18 cellular contexts compared by ENCODE assay signal in genomic region chr20:35451295-35451694, GRCh38. TPM values are rescaled to one million over a fixed set of nuclear protein-coding genes. Genes with fewer than 3 reads are reported as not detected.
DNase-seq lines count a peak whose midpoint lies in the region; ATAC-seq and TF ChIP-seq lines count a peak whose summit lies in the region.
"Had no signal": no experiment of that assay in that cellular context is flagged by ENCODE, and none has a peak within 500 bp of the region (broad histone marks: within the 10 kb centered on the region; RNA-seq: fewer than 3 reads in every experiment).

No MANE protein-coding gene starts in this region.

- intact Hi-C loops in colonic mucosa (cut with DNase I), result no loop called here

- no peak for ATAC-seq in GM21723 (IDR thresholded peaks at IDR 0.05; ENCODE audit: unreplicated experiment)
- ATAC-seq in HG03457 (IDR thresholded peaks at IDR 0.05; ENCODE audit: unreplicated experiment), result no peak
- ATAC-seq: activated T-cell treated with anti-CD3 and anti-CD28 coated beads, Interleukin-2, amount 50 U/mL, for 72 hours; body of pancreas; gastroesophageal sphincter; left ventricle myocardium superior; sciatic nerve; stimulated activated naive CD8-positive, alpha-beta T cell treated with anti-CD3 and anti-CD28 coated beads, Interleukin-15, amount 100 ng/mL, for 72 hours had no signal

- H3K4me3 ChIP-seq in colonic mucosa (no peak overlapping the region), HAP-1 (no peak overlapping the region)
- H3K4me3 ChIP-seq: body of pancreas, gastroesophageal sphincter had no signal

- H3K9ac ChIP-seq in colonic mucosa (ENCODE audit: low read depth in 2 of 2, low read length in 2 of 2), result no peak overlapping the region

- DNase-seq in NCI-H128 (lab: John Stamatoyannopoulos, UW; ENCODE audit: unreplicated experiment) (peak; percentile 52), NCI-H345 (lab: John Stamatoyannopoulos, UW) (peak; percentile 91), colonic mucosa (peak; percentile 51), HAP-1 (ENCODE audit: low spot score in 2 of 2) (no peak), cerebellar cortex (ENCODE audit: low spot score) (no peak)
- DNase-seq: activated CD4-positive, alpha-beta memory T cell treated with anti-CD3 and anti-CD28 coated beads, Interleukin-2, amount 10 ng/mL, durations not matched to agents 7 days and 5 days; activated T-cell treated with anti-CD3 and anti-CD28 coated beads, Interleukin-2, amount 50 U/mL, for 72 hours; body of pancreas; cortex of kidney; left ventricle myocardium superior; NCI-H1092; stimulated activated naive CD8-positive, alpha-beta T cell treated with anti-CD3 and anti-CD28 coated beads, Interleukin-15, amount 100 ng/mL, for 72 hours had no signal

- peak overlapping the region; percentile 58 for H3K27ac ChIP-seq in C4-2B
- no peak overlapping the region for H3K27ac ChIP-seq in colonic mucosa
- H3K27ac ChIP-seq: body of pancreas, gastroesophageal sphincter had no signal

- H3K27me3 ChIP-seq in colonic mucosa (no peaks in the 10 kb centered on the region), HAP-1 (ENCODE audit: low read depth) (no peaks in the 10 kb centered on the region)
- H3K27me3 ChIP-seq: body of pancreas, gastroesophageal sphincter had no signal

- H3K36me3 ChIP-seq in colonic mucosa, result no peaks in the 10 kb centered on the region
- H3K36me3 ChIP-seq in HAP-1 (replicated peaks), result no peaks in the 10 kb centered on the region
- H3K36me3 ChIP-seq: gastroesophageal sphincter had no signal

- H3K4me1 ChIP-seq in colonic mucosa, result no peaks in the 10 kb centered on the region
- H3K4me1 ChIP-seq in HAP-1, result peaks cover 10% of the 10 kb centered on the region

- in situ Hi-C loops in HAP-1 (cut with MboI; ENCODE audit: low sequenced_read_pairs), result no loop called here

- H3K9me3 ChIP-seq in colonic mucosa (no peaks in the 10 kb centered on the region), HAP-1 (no peaks in the 10 kb centered on the region)
- H3K9me3 ChIP-seq: body of pancreas, gastroesophageal sphincter had no signal

- TF ChIP-seq CTCF in C4-2B (conservative IDR thresholded peaks at IDR 0.05), result no peak
- no peak for TF ChIP-seq CTCF in colonic mucosa (IDR thresholded peaks at IDR 0.05)

RNA-seq across cellular contexts. Expression of gene CEP250, which starts 4.1 kb away (rescaled TPM):
- total RNA-seq in colonic mucosa, result 10 to 100 TPM; 30.7 to 41.5 TPM

RNA-seq across cellular contexts. Expression of gene GDF5, which starts 13.3 kb away (rescaled TPM):
- under 1 TPM in 1 of 2 donors, not detected in 1; 0.27 TPM for total RNA-seq in colonic mucosa
- total RNA-seq: A673; activated T-cell treated with anti-CD3 and anti-CD28 coated beads, Interleukin-2, amount 50 U/mL, for 72 hours had no signal

RNA-seq across cellular contexts. Expression of gene UQCC1, which starts 39.5 kb away (rescaled TPM):
- 10 to 100 TPM; 50.4 to 85.6 TPM for total RNA-seq in colonic mucosa

Comparison
In these comparisons a context has a peak if more than half of its experiments do, and no peak if none do; other contexts are left out.
1. DNase-seq: peak in NCI-H128 (single experiment), NCI-H345 (single experiment) and colonic mucosa (single experiment); none in HAP-1 (0 of 2) and cerebellar cortex (single experiment).